ENCODE assay signal across 18 cellular contexts in genomic region chr1:9324246-9325096, GRCh38. TPM values are rescaled to one million over a fixed set of nuclear protein-coding genes. Genes with fewer than 3 reads are reported as not detected.
A peak's percentile ranks its signal among the peaks of the same experiment; 100 is the strongest.
DNase-seq lines count a peak whose midpoint lies in the region; ATAC-seq and TF ChIP-seq lines count a peak whose summit lies in the region.
"Had no signal": no experiment of that assay in that cellular context is flagged by ENCODE, and none has a peak within 500 bp of the region (broad histone marks: within the 10 kb centered on the region; RNA-seq: fewer than 3 reads in every experiment).

No MANE protein-coding gene starts in this region.

- no peak for TF ChIP-seq CTCF in right atrium auricular region (IDR thresholded peaks at IDR 0.05)
- no peak for TF ChIP-seq CTCF in left ventricle myocardium inferior (IDR thresholded peaks at IDR 0.05; ENCODE audit: borderline replicate concordance)

- H3K27me3 ChIP-seq in right atrium auricular region (no peaks in the 10 kb centered on the region), left ventricle myocardium inferior (ENCODE audit: low read depth) (no peaks in the 10 kb centered on the region), rectal smooth muscle tissue (ENCODE audit: control insufficient read depth, insufficient read depth, low read length) (no peaks in the 10 kb centered on the region)
- no peaks in the 10 kb centered on the region for H3K27me3 ChIP-seq in effector memory CD4-positive, alpha-beta T cell (replicated peaks; ENCODE audit: control insufficient read depth, insufficient read depth, low read length, poor library complexity, severe bottlenecking)

- H3K9me3 ChIP-seq in right atrium auricular region, result no peaks in the 10 kb centered on the region
- H3K9me3 ChIP-seq in left ventricle myocardium inferior (replicated peaks), result no peaks in the 10 kb centered on the region
- H3K9me3 ChIP-seq in effector memory CD4-positive, alpha-beta T cell (ENCODE audit: control insufficient read depth, low read length), result no peaks in the 10 kb centered on the region
- H3K9me3 ChIP-seq: neutrophil had no signal

- H3K27ac ChIP-seq in right atrium auricular region (peak overlapping the region; percentile 22 to 50), left ventricle myocardium inferior (replicated peaks) (no peak overlapping the region), rectal smooth muscle tissue (ENCODE audit: low read depth, low read length) (peak overlapping the region; percentile 71)
- H3K27ac ChIP-seq in effector memory CD4-positive, alpha-beta T cell (ENCODE audit: insufficient read depth, low read length, poor library complexity, severe bottlenecking), result no peak overlapping the region
- H3K27ac ChIP-seq: neutrophil had no signal

- H3K4me3 ChIP-seq in right atrium auricular region (no peak overlapping the region), left ventricle myocardium inferior (no peak overlapping the region), rectal smooth muscle tissue (ENCODE audit: low read length) (peak overlapping the region; percentile 19)
- H3K4me3 ChIP-seq in effector memory CD4-positive, alpha-beta T cell (ENCODE audit: insufficient read depth, low read depth, low read length, poor library complexity, severe bottlenecking), result no peak overlapping the region
- H3K4me3 ChIP-seq: GM12878 had no signal

- intact Hi-C loops in left ventricle myocardium inferior (cut with micrococcal nuclease), result no loop called here

- peaks cover 0 to 80% of the 10 kb centered on the region in 2 donors for H3K4me1 ChIP-seq in right atrium auricular region
- H3K4me1 ChIP-seq in left ventricle myocardium inferior, result peaks cover 76% of the 10 kb centered on the region
- H3K4me1 ChIP-seq in rectal smooth muscle tissue (ENCODE audit: control insufficient read depth, insufficient read depth, low read length), result peaks cover 53% of the 10 kb centered on the region
- no peaks in the 10 kb centered on the region for H3K4me1 ChIP-seq in effector memory CD4-positive, alpha-beta T cell (ENCODE audit: control insufficient read depth, insufficient read depth, low read length, poor library complexity, severe bottlenecking)

- no peak overlapping the region for H3K9ac ChIP-seq in rectal smooth muscle tissue (ENCODE audit: low read length)

- DNase-seq in right atrium auricular region (ENCODE audit: low spot score) (no peak), left ventricle myocardium inferior (no peak), inferior parietal cortex (ENCODE audit: extremely low spot score) (peak; percentile 52), HuH-7 (ENCODE audit: low spot score) (no peak), NCI-H2196 (lab: John Stamatoyannopoulos, UW; ENCODE audit: unreplicated experiment) (no peak)
- DNase-seq in effector memory CD4-positive, alpha-beta T cell, result no peak
- DNase-seq: 8988T; activated CD4-positive, alpha-beta T cell treated with anti-CD3 and anti-CD28 coated beads for 4 hours; activated T-cell treated with anti-CD3 and anti-CD28 coated beads, Interleukin-2, amount 50 U/mL, for 1 hour; CD4-positive, CD25-positive, alpha-beta regulatory T cell; NCI-H1930; NCI-H526 treated with DMSO at 0.1 percent for 48 hours; stimulated activated naive CD8-positive, alpha-beta T cell treated with anti-CD3 and anti-CD28 coated beads, Interleukin-15, amount 100 ng/mL, for 72 hours; T-cell had no signal

- ATAC-seq in HG03460 (IDR thresholded peaks at IDR 0.05; ENCODE audit: unreplicated experiment), result no peak
- ATAC-seq: GM12878; stimulated activated naive CD8-positive, alpha-beta T cell treated with anti-CD3 and anti-CD28 coated beads, Interleukin-15, amount 100 ng/mL, for 72 hours; T-cell had no signal

- H3K36me3 ChIP-seq in right atrium auricular region (no peaks in the 10 kb centered on the region), left ventricle myocardium inferior (no peaks in the 10 kb centered on the region), rectal smooth muscle tissue (ENCODE audit: control insufficient read depth, insufficient read depth, low read length) (no peaks in the 10 kb centered on the region)
- no peaks in the 10 kb centered on the region for H3K36me3 ChIP-seq in effector memory CD4-positive, alpha-beta T cell (ENCODE audit: control insufficient read depth, insufficient read depth, low read length)
- H3K36me3 ChIP-seq: neutrophil had no signal

RNA-seq across cellular contexts. Expression of gene SPSB1, which starts 31.8 kb away (rescaled TPM):
- total RNA-seq in right atrium auricular region (10 to 100 TPM; 20.1 to 20.8 TPM), left ventricle myocardium inferior (17.6 TPM)

Comparison
In these comparisons a context has a peak if more than half of its experiments do, and no peak if none do; other contexts are left out.
1. H3K27ac ChIP-seq: peak in right atrium auricular region (2 of 2) and rectal smooth muscle tissue (single experiment); none in left ventricle myocardium inferior (single experiment) and effector memory CD4-positive, alpha-beta T cell (single experiment).